Comparison of ENCODE assay signal across 28 cellular contexts in genomic region chr1:65445837-65446236, GRCh38.
"Had no signal": no experiment of that assay in that cellular context is flagged by ENCODE, and none has a peak within 500 bp of the region (broad histone marks: within the 10 kb centered on the region; RNA-seq: fewer than 3 reads in every experiment).

No MANE protein-coding gene starts in this region.

- H3K36me3 ChIP-seq: neural progenitor cell, ovary, spleen, suprapubic skin, tibial artery, transverse colon, upper lobe of right lung, uterus had no signal

- ATAC-seq: natural killer cell; psoas muscle; right cardiac atrium; sciatic nerve; stimulated activated memory B cell treated with anti-CD40 and anti-IgM and Interleukin-4, amounts not matched to agents 10 μg/mL and 1 μg/mL and 100 μg/mL, for 72 hours; stimulated activated naive CD8-positive, alpha-beta T cell treated with anti-CD3 and anti-CD28 coated beads, Interleukin-15, amount 100 ng/mL, for 72 hours; stimulated activated naive CD8-positive, alpha-beta T cell treated with anti-CD3 and anti-CD28 coated beads, Interleukin-15, Interleukin-2, amounts not matched to agents 100 U/mL and 50 U/mL, for 24 hours; upper lobe of right lung had no signal

- H3K27ac ChIP-seq: neural progenitor cell, ovary, parathyroid adenoma, psoas muscle, skin epidermis, spleen, suprapubic skin, testis, tibial artery, transverse colon, upper lobe of right lung, uterus had no signal

- H3K4me1 ChIP-seq: neural progenitor cell, parathyroid adenoma, psoas muscle, spleen, suprapubic skin, testis, tibial artery, transverse colon, upper lobe of right lung, uterus had no signal

- H3K9me3 ChIP-seq: ovary, psoas muscle, spleen, suprapubic skin, testis, tibial artery, transverse colon, upper lobe of right lung, uterus had no signal

- H3K9ac ChIP-seq: neural progenitor cell, parathyroid adenoma had no signal

- DNase-seq: natural killer cell; occipital lobe; ovary; posterior cingulate gyrus; psoas muscle; right cardiac atrium; spleen; stimulated activated CD4-positive, alpha-beta T cell treated with anti-CD3 and anti-CD28 coated beads, Interleukin-12 subunit alpha, Interleukin-12 subunit beta, amount 100 ng/mL, for 4 hours; stimulated activated CD4-positive, alpha-beta T cell treated with anti-CD3 and anti-CD28 coated beads, Interleukin-1b, Interleukin-23, amount 100 ng/mL, for 48 hours; stimulated activated CD4-positive, alpha-beta T cell treated with anti-CD3 and anti-CD28 coated beads, Interleukin-4, amount 100 ng/mL, for 1 hour; stimulated activated CD4-positive, alpha-beta T cell treated with anti-CD3 and anti-CD28 coated beads, Interleukin-4, amount 100 ng/mL, for 4 hours; stimulated activated CD8-positive, alpha-beta memory T cell treated with anti-CD3 and anti-CD28 coated beads, Interleukin-4, amount 100 ng/mL, for 48 hours; stimulated activated naive CD4-positive, alpha-beta T cell; stimulated activated naive CD8-positive, alpha-beta T cell treated with anti-CD3 and anti-CD28 coated beads, Interleukin-15, amount 100 ng/mL, for 72 hours; stimulated activated naive CD8-positive, alpha-beta T cell treated with anti-CD3 and anti-CD28 coated beads, Interleukin-15, Interleukin-2, amounts not matched to agents 100 U/mL and 50 U/mL, for 24 hours; substantia nigra; testis; tibial artery; transverse colon; upper lobe of right lung; uterus had no signal

- H2AFZ ChIP-seq: neural progenitor cell, parathyroid adenoma had no signal

- H3K79me2 ChIP-seq: parathyroid adenoma had no signal

- H3K4me2 ChIP-seq: neural progenitor cell, smooth muscle cell had no signal

- H3K27me3 ChIP-seq: neural progenitor cell, ovary, spleen, suprapubic skin, testis, tibial artery, transverse colon, upper lobe of right lung, uterus had no signal

- H3K4me3 ChIP-seq: neural progenitor cell, ovary, psoas muscle, skin epidermis, smooth muscle cell, spleen, suprapubic skin, testis, tibial artery, transverse colon, upper lobe of right lung, uterus had no signal
